In the genomic region with DNA sequence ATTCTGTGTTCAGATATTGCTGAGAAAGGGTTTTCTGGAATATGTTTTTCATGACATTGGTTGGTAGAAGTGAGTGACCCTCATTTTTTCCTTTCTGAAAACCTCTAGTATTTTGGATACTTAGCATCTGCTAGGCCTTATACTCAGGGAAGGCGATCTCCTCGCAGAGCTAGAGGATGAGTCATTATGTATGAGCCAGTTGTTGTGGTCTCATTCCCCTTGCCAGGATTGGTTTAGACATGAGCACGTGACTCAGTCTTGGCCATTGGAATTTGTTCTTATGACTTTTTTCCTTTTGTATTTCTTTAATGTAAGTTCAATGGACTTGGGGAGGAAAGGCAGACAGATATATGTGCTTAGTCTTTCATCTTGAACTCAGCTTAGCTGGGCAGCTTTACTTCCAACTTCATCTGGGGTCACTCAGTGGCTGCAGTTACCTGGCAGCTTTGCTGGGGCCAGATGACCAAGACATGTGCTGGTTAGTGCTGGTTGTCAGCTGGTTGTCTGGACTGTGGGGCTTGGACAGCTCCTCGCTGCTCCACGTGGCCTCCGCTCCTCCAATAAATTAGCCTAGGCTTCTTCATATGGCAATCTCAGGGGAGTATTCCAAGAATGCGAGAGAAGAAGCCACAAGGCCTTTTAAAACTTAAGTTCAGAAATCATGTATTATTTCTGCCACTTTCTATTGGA, we compare ENCODE assay signal across 15 cellular contexts.
DNase-seq lines count a peak whose midpoint lies in the region; ATAC-seq, FAIRE-seq and TF ChIP-seq lines count a peak whose summit lies in the region.
"Had no signal": no experiment of that assay in that cellular context is flagged by ENCODE, and none has a peak within 500 bp of the region (broad histone marks: within the 10 kb centered on the region; RNA-seq: fewer than 3 reads in every experiment).

No MANE protein-coding gene starts in this region.

- H4K20me1 ChIP-seq in GM23248 (ENCODE audit: insufficient read depth) (no peaks in the 10 kb centered on the region), endothelial cell of umbilical vein (replicated peaks; ENCODE audit: control insufficient read depth, extremely low read depth, insufficient read depth, low read length) (no peaks in the 10 kb centered on the region)

- in situ Hi-C loops in GM23248 (cut with MboI), result no loop called here
- in situ Hi-C loops in GM13976 (cut with MboI; ENCODE audit: low sequenced_read_pairs, unreplicated experiment), result no loop called here

- no peaks in the 10 kb centered on the region for H3K79me2 ChIP-seq in GM23248 (ENCODE audit: insufficient read depth)
- H3K79me2 ChIP-seq in endothelial cell of umbilical vein (ENCODE audit: control insufficient read depth, insufficient read depth, low read length), result no peaks in the 10 kb centered on the region

- H2AFZ ChIP-seq in GM23248 (no peak overlapping the region), endothelial cell of umbilical vein (ENCODE audit: low read depth, low read length) (no peak overlapping the region)

- no peaks in the 10 kb centered on the region for H3K9me1 ChIP-seq in endothelial cell of umbilical vein (replicated peaks; ENCODE audit: control insufficient read depth, extremely low read depth, insufficient read depth, low read length)

- CTCF ChIA-PET in endothelial cell of umbilical vein (lab: Charles Lee), result interaction anchor here (0.8 kb wide), 1 partner anchor 43 kb away, joined by 3 read pairs; no protein-coding TSS in a partner anchor

- ATAC-seq in aorta (ENCODE audit: low FRiP score) (no peak), HG02678 (IDR thresholded peaks at IDR 0.05; ENCODE audit: unreplicated experiment) (no peak)
- ATAC-seq: left lung had no signal

- WGBS in GM23248 (ENCODE audit: low coverage in 1 of 2, low lambda C conversion rate in 2 of 2, missing lambda C conversion rate in 2 of 2), 2 experiments, result 55 to 56% methylated on average over 7 of the region's 7 CpGs
- WGBS in aorta, 2 donors, result 62 to 74% methylated on average over 7 of the region's 7 CpGs

- no peak for FAIRE-seq in endothelial cell of umbilical vein (lab: Jason Lieb, UNC)

- H3F3A ChIP-seq in GM23248 (ENCODE audit: insufficient read depth), result no peaks in the 10 kb centered on the region

- intact Hi-C loops in endothelial cell of umbilical vein (cut with micrococcal nuclease), result no loop called here
- intact Hi-C loops in aorta (cut with DNase I), result no loop called here

- POLR2A ChIA-PET in endothelial cell of umbilical vein (lab: Charles Lee), result no interaction called here

- TF ChIP-seq POLR2A in NB4 (IDR thresholded peaks at IDR 0.05; ENCODE audit: extremely low read depth, insufficient read length), result no peak
- no peak for TF ChIP-seq POLR2A in endothelial cell of umbilical vein (IDR thresholded peaks at IDR 0.05; ENCODE audit: low read depth, low read length)

- H3K27me3 ChIP-seq in GM23248 (replicated peaks; ENCODE audit: insufficient read depth) (no peaks in the 10 kb centered on the region; the same call in 1 of the 2 replicates), endothelial cell of umbilical vein (ENCODE audit: control insufficient read depth in 2 of 2, insufficient read depth in 2 of 2, low read length in 2 of 2) (no peaks in the 10 kb centered on the region), aorta (ENCODE audit: control insufficient read depth in 1 of 2, insufficient read depth in 2 of 2, low read length in 1 of 2) (no peaks in the 10 kb centered on the region)
- H3K27me3 ChIP-seq: left lung, tibial artery had no signal

- H3K9ac ChIP-seq in GM23248 (no peak overlapping the region), endothelial cell of umbilical vein (replicated peaks; ENCODE audit: extremely low read depth, insufficient read depth, low read length) (no peak overlapping the region)

- H3K36me3 ChIP-seq in GM23248 (ENCODE audit: low read depth) (no peaks in the 10 kb centered on the region), endothelial cell of umbilical vein (ENCODE audit: control insufficient read depth in 2 of 2, extremely low read depth in 1 of 2, insufficient read depth in 2 of 2, low read length in 2 of 2) (no peaks in the 10 kb centered on the region), aorta (ENCODE audit: control insufficient read depth in 1 of 2, insufficient read depth in 2 of 2, low read length in 1 of 2) (no peaks in the 10 kb centered on the region)
- H3K36me3 ChIP-seq: left lung, tibial artery had no signal

- no peaks in the 10 kb centered on the region for H3K9me3 ChIP-seq in GM23248 (ENCODE audit: low read depth)
- H3K9me3 ChIP-seq in endothelial cell of umbilical vein (replicated peaks; ENCODE audit: control insufficient read depth, insufficient read depth, low read length), result no peaks in the 10 kb centered on the region
- no peaks in the 10 kb centered on the region for H3K9me3 ChIP-seq in aorta (ENCODE audit: control insufficient read depth, low read length)
- H3K9me3 ChIP-seq: left lung, tibial artery had no signal

- peak; percentile 51 for DNase-seq in GM23248
- DNase-seq in NB4 (ENCODE audit: low read depth), result peak; percentile 15
- no peak for DNase-seq in endothelial cell of umbilical vein (ENCODE audit: low read depth, low spot score)
- DNase-seq in renal cortical epithelial cell (ENCODE audit: low read depth), result peak; percentile 23
- DNase-seq in GM13976 (ENCODE audit: low spot score), result no peak
- DNase-seq in aorta, result no peak
- DNase-seq: activated CD4-positive, alpha-beta memory T cell treated with anti-CD3 and anti-CD28 coated beads for 36 hours; activated gamma-delta T cell treated with Interleukin-2 at 50 U/mL for 16 hours; DMS79; left lung; NCI-H2081 treated with DMSO at 0.1 percent for 48 hours; nephron progenitor cell; T-helper 2 cell; tibial artery had no signal

- H3K4me1 ChIP-seq in GM23248 (ENCODE audit: insufficient read depth) (no peaks in the 10 kb centered on the region), endothelial cell of umbilical vein (ENCODE audit: control insufficient read depth, extremely low read depth, insufficient read depth, low read length) (no peaks in the 10 kb centered on the region), aorta (ENCODE audit: control insufficient read depth in 1 of 2, insufficient read depth in 2 of 2, low read length in 2 of 2) (no peaks in the 10 kb centered on the region)
- H3K4me1 ChIP-seq: left lung had no signal

- H3K9me2 ChIP-seq in GM23248 (ENCODE audit: insufficient read depth), result no peaks in the 10 kb centered on the region

- H3K4me2 ChIP-seq in GM23248 (ENCODE audit: unreplicated experiment), result no peak overlapping the region
- H3K4me2 ChIP-seq in endothelial cell of umbilical vein (ENCODE audit: insufficient read depth, low read length), result no peak overlapping the region

- no TSS peak for BruUV-seq in endothelial cell of umbilical vein (replicated peaks; lab: Mats Ljungman, UMichigan)

- no peak overlapping the region for H3K4me3 ChIP-seq in GM23248
- no peak overlapping the region for H3K4me3 ChIP-seq in NB4 (ENCODE audit: low read depth, low read length)
- H3K4me3 ChIP-seq in endothelial cell of umbilical vein (replicated peaks in 1 of 3; ENCODE audit: insufficient read depth in 1 of 3, low read depth in 1 of 3, low read length in 3 of 3), result no peak overlapping the region
- no peak overlapping the region for H3K4me3 ChIP-seq in aorta (ENCODE audit: low read length in 2 of 2)
- H3K4me3 ChIP-seq: left lung, tibial artery had no signal

- TF ChIP-seq CTCF in NB4 (IDR thresholded peaks at IDR 0.05; ENCODE audit: low read depth, low read length), result no peak
- no peak for TF ChIP-seq CTCF in endothelial cell of umbilical vein (IDR thresholded peaks at IDR 0.05; ENCODE audit: extremely low read depth in 1 of 2, insufficient read depth in 1 of 2, low read depth in 1 of 2, low read length in 2 of 2)
- no peak for TF ChIP-seq CTCF in GM13976 (IDR thresholded peaks at IDR 0.05; ENCODE audit: borderline replicate concordance, control extremely low read depth, extremely low read depth, insufficient read depth, missing control alignments)

- H3K27ac ChIP-seq in GM23248 (no peak overlapping the region), endothelial cell of umbilical vein (ENCODE audit: insufficient read depth, low read depth, low read length) (no peak overlapping the region), aorta (ENCODE audit: low read depth in 1 of 2, low read length in 2 of 2) (no peak overlapping the region)
- H3K27ac ChIP-seq: left lung, tibial artery had no signal

- dilution Hi-C loops in endothelial cell of umbilical vein (cut with MboI; ENCODE audit: extremely low pct_ligation_motif_present, low sequenced_read_pairs), result no loop called here

TF ChIP-seq in endothelial cell of umbilical vein, 7 proteins besides CTCF, POLR2A, EP300 and RAD21:
- TF ChIP-seq JUN (IDR thresholded peaks at IDR 0.05; ENCODE audit: borderline replicate concordance, insufficient read depth, insufficient read length, low read depth) (peak; percentile 10), MYC (IDR thresholded peaks at IDR 0.05; ENCODE audit: low read depth, low read length) (no peak)

Comparison
In these comparisons a context has a peak if more than half of its experiments do, and no peak if none do; other contexts are left out.
1. DNase-seq: peak in GM23248 (single experiment), NB4 (single experiment) and renal cortical epithelial cell (single experiment); none in endothelial cell of umbilical vein (single experiment), GM13976 (single experiment) and aorta (0 of 2).